Comparison of ENCODE assay signal across 22 cellular contexts in the genomic region with DNA sequence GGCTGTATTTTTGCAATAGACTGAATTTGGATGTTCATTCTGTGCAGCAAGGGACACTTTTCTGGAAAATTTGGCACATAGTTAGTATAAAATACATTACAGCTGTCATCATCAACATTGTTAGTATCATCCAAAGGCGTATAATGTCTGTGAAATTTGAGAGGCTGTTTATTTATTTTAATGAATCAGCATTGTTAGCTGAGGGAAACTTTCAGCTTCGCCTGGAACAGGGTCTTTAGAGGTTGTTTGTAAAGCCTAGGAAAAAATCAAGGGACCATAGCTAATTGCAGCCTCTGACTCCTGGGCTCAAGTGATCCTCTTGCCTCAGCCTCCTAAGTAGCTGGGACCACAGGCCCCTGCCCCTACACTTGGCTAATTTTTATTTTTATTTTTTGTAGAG.
DNase-seq lines count a peak whose midpoint lies in the region; ATAC-seq, FAIRE-seq and TF ChIP-seq lines count a peak whose summit lies in the region.
"Had no signal": no experiment of that assay in that cellular context is flagged by ENCODE, and none has a peak within 500 bp of the region (broad histone marks: within the 10 kb centered on the region; RNA-seq: fewer than 3 reads in every experiment).

No MANE protein-coding gene starts in this region.

- H3K4me3 ChIP-seq in HepG2 (replicated peaks in 1 of 3; ENCODE audit: insufficient read depth in 1 of 3, low read depth in 2 of 3, low read length in 3 of 3), result no peak overlapping the region
- no peak overlapping the region for H3K4me3 ChIP-seq in right lobe of liver
- H3K4me3 ChIP-seq in endodermal cell (ENCODE audit: low read length), result no peak overlapping the region
- H3K4me3 ChIP-seq in vagina, result no peak overlapping the region
- H3K4me3 ChIP-seq: mucosa of descending colon had no signal

- no peak overlapping the region for H3K27ac Mint-ChIP-seq in endodermal cell
- H3K27ac Mint-ChIP-seq in glutamatergic neuron (ENCODE audit: unreplicated experiment), result no peak overlapping the region
- H3K27ac Mint-ChIP-seq: activated naive CD8-positive, alpha-beta T cell; stimulated activated naive CD8-positive, alpha-beta T cell treated with anti-CD3 and anti-CD28 coated beads, Interleukin-15, amount 100 ng/mL, for 72 hours had no signal

- H3K27me3 ChIP-seq in HepG2 (ENCODE audit: control insufficient read depth in 1 of 2, insufficient read depth in 2 of 2, low read length in 2 of 2), result no peaks in the 10 kb centered on the region; a peak in 1 of 5 replicates
- no peaks in the 10 kb centered on the region for H3K27me3 ChIP-seq in right lobe of liver
- peaks cover 20% of the 10 kb centered on the region for H3K27me3 ChIP-seq in endodermal cell (ENCODE audit: control insufficient read depth, insufficient read depth, low read length, poor library complexity, severe bottlenecking)
- H3K27me3 ChIP-seq in vagina, result no peaks in the 10 kb centered on the region
- H3K27me3 ChIP-seq: BE2C had no signal

- ATAC-seq in HepG2, result no peak
- no peak for ATAC-seq in right lobe of liver
- ATAC-seq: mucosa of descending colon; stimulated activated naive CD8-positive, alpha-beta T cell treated with anti-CD3 and anti-CD28 coated beads, Interleukin-15, amount 100 ng/mL, for 72 hours had no signal

- CTCF ChIA-PET in HepG2 (lab: Yijun Ruan, JAX; ENCODE audit: low intra/inter-chr PET ratio, low total read pairs), result no interaction called here

- H3K4me3 Mint-ChIP-seq in endodermal cell (no peak overlapping the region), glutamatergic neuron (ENCODE audit: unreplicated experiment) (no peak overlapping the region)
- H3K4me3 Mint-ChIP-seq: activated naive CD8-positive, alpha-beta T cell; stimulated activated naive CD8-positive, alpha-beta T cell treated with anti-CD3 and anti-CD28 coated beads, Interleukin-15, amount 100 ng/mL, for 72 hours had no signal

- peaks cover 6% of the 10 kb centered on the region for H3K4me1 Mint-ChIP-seq in endodermal cell
- H3K4me1 Mint-ChIP-seq in glutamatergic neuron (ENCODE audit: low read depth, unreplicated experiment), result no peaks in the 10 kb centered on the region
- H3K4me1 Mint-ChIP-seq: stimulated activated naive CD8-positive, alpha-beta T cell treated with anti-CD3 and anti-CD28 coated beads, Interleukin-15, amount 100 ng/mL, for 72 hours had no signal

- 3% methylated on average over 2 of the region's 2 CpGs for WGBS in HepG2 (ENCODE audit: low lambda C conversion rate)
- WGBS in right lobe of liver (ENCODE audit: insufficient coverage, low coverage, low lambda C conversion rate, missing lambda C conversion rate), result 61% methylated on average over 2 of the region's 2 CpGs
- 80 to 89% methylated on average over 1 to 2 of the region's 2 CpGs for WGBS in endodermal cell (ENCODE audit: insufficient coverage in 1 of 2, insufficient read length in 1 of 2), 2 experiments

- H3K27me3 Mint-ChIP-seq in endodermal cell (ENCODE audit: insufficient read depth), result peaks cover 30% of the 10 kb centered on the region
- H3K27me3 Mint-ChIP-seq in glutamatergic neuron (ENCODE audit: unreplicated experiment), result peaks cover 2% of the 10 kb centered on the region

- H3K36me3 Mint-ChIP-seq in endodermal cell (ENCODE audit: low read depth) (no peaks in the 10 kb centered on the region), glutamatergic neuron (ENCODE audit: unreplicated experiment) (no peaks in the 10 kb centered on the region)
- H3K36me3 Mint-ChIP-seq: activated naive CD8-positive, alpha-beta T cell had no signal

- TF ChIP-seq CTCF in HepG2 (CRISPR knock-in tag; IDR thresholded peaks at IDR 0.05) (no peak), right lobe of liver (IDR thresholded peaks at IDR 0.05) (no peak), endodermal cell (conservative IDR thresholded peaks at IDR 0.05) (no peak), vagina (IDR thresholded peaks at IDR 0.05) (no peak), glutamatergic neuron (IDR thresholded peaks at IDR 0.05; ENCODE audit: partially characterized antibody, unreplicated experiment) (no peak)

- intact Hi-C loops in HepG2 (cut with micrococcal nuclease; ENCODE audit: unreplicated experiment) (no loop called here), right lobe of liver (cut with DNase I) (no loop called here), vagina (cut with DNase I) (no loop called here), cardiac septum (cut with DNase I) (no loop called here)

- no peaks in the 10 kb centered on the region for H3K79me2 ChIP-seq in HepG2 (ENCODE audit: insufficient read depth, low read length)

- POLR2A ChIA-PET in HepG2 (lab: Yijun Ruan, JAX), result no interaction called here

- no peak for FAIRE-seq in HepG2 (lab: Jason Lieb, UNC)
- FAIRE-seq: H54 had no signal

- in situ Hi-C loops in HepG2 (cut with HindIII; ENCODE audit: extremely low pct_ligation_motif_present, low pct_unique_long_range_greater_than_20kb), result no loop called here

- H3K9ac ChIP-seq in HepG2 (ENCODE audit: insufficient read depth, low read depth, low read length) (no peak overlapping the region), endodermal cell (ENCODE audit: extremely low read depth, low read length, poor library complexity, severe bottlenecking) (no peak overlapping the region)

- H3K4me2 ChIP-seq in HepG2 (ENCODE audit: low read depth, low read length), result no peak overlapping the region

- H3K9me3 ChIP-seq in HepG2 (ENCODE audit: low read length) (no peaks in the 10 kb centered on the region), right lobe of liver (no peaks in the 10 kb centered on the region), endodermal cell (ENCODE audit: control insufficient read depth, low read length) (no peaks in the 10 kb centered on the region), vagina (no peaks in the 10 kb centered on the region)
- H3K9me3 ChIP-seq: BE2C, mucosa of descending colon had no signal

- TF ChIP-seq EP300 in HepG2 (IDR thresholded peaks at IDR 0.05; ENCODE audit: low read depth in 2 of 2, low read length in 2 of 2) (no peak), HepG2 (CRISPR knock-in tag; IDR thresholded peaks at IDR 0.05; ENCODE audit: borderline replicate concordance) (no peak)

- H2AFZ ChIP-seq in HepG2 (ENCODE audit: low read length), result no peak overlapping the region

- no peaks in the 10 kb centered on the region for H4K20me1 ChIP-seq in HepG2 (ENCODE audit: insufficient read depth, low read length)

- no peak for TF ChIP-seq RAD21 in HepG2 (CRISPR knock-in tag; IDR thresholded peaks at IDR 0.05)

- H3K9me3 Mint-ChIP-seq in endodermal cell (no peaks in the 10 kb centered on the region), glutamatergic neuron (ENCODE audit: unreplicated experiment) (peaks cover 2% of the 10 kb centered on the region)
- H3K9me3 Mint-ChIP-seq: stimulated activated naive CD8-positive, alpha-beta T cell treated with anti-CD3 and anti-CD28 coated beads, Interleukin-15, amount 100 ng/mL, for 72 hours had no signal

- TF ChIP-seq POLR2A in HepG2 (IDR thresholded peaks at IDR 0.05; ENCODE audit: insufficient read depth in 1 of 2, low read depth in 2 of 2, low read length in 2 of 2), result no peak
- TF ChIP-seq POLR2A in right lobe of liver (IDR thresholded peaks at IDR 0.05), result no peak
- TF ChIP-seq POLR2A in vagina (IDR thresholded peaks at IDR 0.05), result no peak

- peaks cover 14% of the 10 kb centered on the region for H3K4me1 ChIP-seq in HepG2 (ENCODE audit: insufficient read depth, low read length)
- no peaks in the 10 kb centered on the region for H3K4me1 ChIP-seq in right lobe of liver
- peaks cover 2% of the 10 kb centered on the region for H3K4me1 ChIP-seq in endodermal cell (ENCODE audit: control insufficient read depth, insufficient read depth, low read length)
- no peaks in the 10 kb centered on the region for H3K4me1 ChIP-seq in vagina
- H3K4me1 ChIP-seq: BE2C had no signal

- BruUV-seq in HepG2 (replicated peaks; lab: Mats Ljungman, UMichigan), result no TSS peak

- DNase-seq in HepG2 (ENCODE audit: low spot score) (no peak), right lobe of liver (no peak), NCI-H2029 treated with DMSO at 0.1 percent for 48 hours (lab: John Stamatoyannopoulos, UW) (peak; percentile 44), endodermal cell (peak; percentile 13), vagina (ENCODE audit: extremely low spot score in 2 of 2) (no peak), UCSD-AML1 (lab: John Stamatoyannopoulos, UW; ENCODE audit: unreplicated experiment) (no peak), glutamatergic neuron (no peak), cardiac septum (ENCODE audit: low spot score) (no peak)
- DNase-seq: activated CD4-positive, alpha-beta T cell treated with anti-CD3 and anti-CD28 coated beads for 48 hours; activated T-cell treated with anti-CD3 and anti-CD28 coated beads, Interleukin-2, amount 50 U/mL, for 1 hour; BE2C; DMS79 treated with DMSO at 0.1 percent for 48 hours; kidney glomerular epithelial cell; mucosa of descending colon; NCI-H1092; occipital lobe; SHP77; stimulated activated CD4-positive, alpha-beta T cell treated with anti-CD3 and anti-CD28 coated beads, Interleukin-12 subunit alpha, Interleukin-12 subunit beta, amount 100 ng/mL, for 4 hours; stimulated activated naive CD8-positive, alpha-beta T cell treated with anti-CD3 and anti-CD28 coated beads, Interleukin-15, amount 100 ng/mL, for 72 hours; T-helper 9 cell had no signal

- H3K36me3 ChIP-seq in HepG2 (replicated peaks in 1 of 2; ENCODE audit: control insufficient read depth in 1 of 2, insufficient read depth in 2 of 2, low read length in 2 of 2), result no peaks in the 10 kb centered on the region
- no peaks in the 10 kb centered on the region for H3K36me3 ChIP-seq in right lobe of liver
- no peaks in the 10 kb centered on the region for H3K36me3 ChIP-seq in endodermal cell (ENCODE audit: control insufficient read depth, insufficient read depth, low read length)
- H3K36me3 ChIP-seq in vagina, result no peaks in the 10 kb centered on the region
- H3K36me3 ChIP-seq: BE2C had no signal

- H3K27ac ChIP-seq in HepG2 (ENCODE audit: extremely low read length, insufficient read depth, low read length), result no peak overlapping the region
- H3K27ac ChIP-seq in right lobe of liver, result no peak overlapping the region
- no peak overlapping the region for H3K27ac ChIP-seq in endodermal cell (ENCODE audit: low read depth, low read length)
- H3K27ac ChIP-seq in vagina, result peak overlapping the region; percentile 42

TF ChIP-seq in HepG2, 621 proteins besides CTCF, POLR2A, EP300 and RAD21 (continues in another document):
- TF ChIP-seq, protein P1, sequence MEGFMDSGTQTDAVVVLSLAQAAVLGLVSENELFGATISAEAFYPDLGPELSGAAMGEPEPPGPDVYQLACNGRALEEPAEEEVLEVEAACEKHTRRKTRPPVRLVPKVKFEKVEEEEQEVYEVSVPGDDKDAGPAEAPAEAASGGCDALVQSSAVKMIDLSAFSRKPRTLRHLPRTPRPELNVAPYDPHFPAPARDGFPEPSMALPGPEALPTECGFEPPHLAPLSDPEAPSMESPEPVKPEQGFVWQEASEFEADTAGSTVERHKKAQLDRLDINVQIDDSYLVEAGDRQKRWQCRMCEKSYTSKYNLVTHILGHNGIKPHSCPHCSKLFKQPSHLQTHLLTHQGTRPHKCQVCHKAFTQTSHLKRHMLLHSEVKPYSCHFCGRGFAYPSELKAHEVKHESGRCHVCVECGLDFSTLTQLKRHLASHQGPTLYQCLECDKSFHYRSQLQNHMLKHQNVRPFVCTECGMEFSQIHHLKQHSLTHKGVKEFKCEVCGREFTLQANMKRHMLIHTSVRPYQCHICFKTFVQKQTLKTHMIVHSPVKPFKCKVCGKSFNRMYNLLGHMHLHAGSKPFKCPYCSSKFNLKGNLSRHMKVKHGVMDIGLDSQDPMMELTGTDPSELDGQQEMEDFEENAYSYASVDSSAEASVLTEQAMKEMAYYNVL (CRISPR knock-in tag; IDR thresholded peaks at IDR 0.05; ENCODE audit: borderline replicate concordance), result no peak

Comparison
In these comparisons a context has a peak if more than half of its experiments do, and no peak if none do; other contexts are left out.
1. DNase-seq: peak in NCI-H2029 treated with DMSO at 0.1 percent for 48 hours (single experiment) and endodermal cell (single experiment); none in HepG2 (single experiment), right lobe of liver (0 of 3), vagina (0 of 2), UCSD-AML1 (single experiment), glutamatergic neuron (single experiment) and cardiac septum (single experiment).